In the genomic region with DNA sequence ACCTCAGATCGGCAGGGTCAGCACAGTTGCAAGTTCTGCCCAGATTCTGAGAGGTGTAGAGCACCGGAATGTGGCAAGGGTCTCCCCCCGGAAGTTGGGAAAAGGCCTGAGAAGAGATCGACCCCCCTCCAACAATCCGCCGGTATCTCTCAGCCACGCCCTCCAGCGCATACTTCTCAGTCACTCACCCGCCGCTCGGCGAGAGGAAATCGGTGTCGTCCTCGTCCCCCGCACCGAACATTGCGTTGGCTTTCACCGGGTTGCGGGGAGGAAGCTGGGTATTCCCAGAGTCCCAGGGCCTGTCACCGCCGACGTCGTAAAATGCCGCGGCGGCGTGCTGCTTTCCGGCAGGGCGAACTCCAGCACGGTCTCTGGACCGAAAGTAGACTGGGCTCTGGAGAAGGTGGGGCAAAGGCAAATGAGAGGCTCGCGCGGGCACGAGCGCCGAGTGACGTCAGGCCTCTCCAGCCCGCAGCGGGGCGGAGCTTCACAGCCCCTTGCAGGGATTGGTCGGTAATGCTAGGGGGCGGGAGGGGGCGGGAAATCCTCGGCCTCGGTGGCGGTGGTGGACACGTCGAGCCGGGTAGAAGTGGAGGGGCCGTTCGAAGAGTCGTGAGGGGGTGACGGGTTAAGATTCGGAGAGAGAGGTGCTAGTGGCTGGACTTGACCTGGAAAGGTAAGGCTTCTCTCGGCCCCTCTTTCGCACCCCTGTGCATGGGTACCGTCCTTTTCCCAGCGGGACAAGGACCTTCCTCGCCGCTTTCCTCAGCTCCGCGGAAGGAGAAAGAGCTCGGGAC, we compare ENCODE assay signal across 8 cellular contexts. TPM values are rescaled to one million over a fixed set of nuclear protein-coding genes. Genes with fewer than 3 reads are reported as not detected.
DNase-seq lines count a peak whose midpoint lies in the region; ATAC-seq, FAIRE-seq and TF ChIP-seq lines count a peak whose summit lies in the region.

FKBP15 (minus strand) TSS at position 275 of the 797 bp plus-strand sequence; CDS start at position 241, 34 bp downstream.
SLC31A1 (plus strand) TSS at position 542 of the 797 bp plus-strand sequence. CDS start 34,605 bp downstream, outside the sequence.

- POLR2A ChIA-PET in A673 (lab: Charles Lee; ENCODE audit: low non-redundant PET): no interaction called here

- BruUV-seq in A673 (replicated peaks; lab: Mats Ljungman, UMichigan) (no TSS peak), mammary epithelial cell (replicated peaks; lab: Mats Ljungman, UMichigan) (no TSS peak)

- peak within 1 kb of the TSS; percentile 91 for H3K4me2 ChIP-seq in mammary epithelial cell (ENCODE audit: insufficient read depth, low read depth, low read length)

- peak within 1 kb of the TSS; percentile 75 for H3K4me3 ChIP-seq in A673 (ENCODE audit: low read depth, low read length, poor library complexity, severe bottlenecking)
- peak within 1 kb of the TSS; percentile 77 for H3K4me3 ChIP-seq in WERI-Rb-1 (ENCODE audit: low read depth, low read length)
- peak within 1 kb of the TSS; percentile 64 to 94 (median 67) for H3K4me3 ChIP-seq in mammary epithelial cell (replicated peaks in 1 of 3; ENCODE audit: insufficient read depth in 1 of 3, low read depth in 2 of 3, low read length in 3 of 3)
- peak within 1 kb of the TSS; percentile 86 for H3K4me3 ChIP-seq in iPS-20b (ENCODE audit: low read length)
- peak within 1 kb of the TSS; percentile 60 to 94 for H3K4me3 ChIP-seq in small intestine (ENCODE audit: low read depth in 1 of 2, low read length in 2 of 2)

- ATAC-seq in GM18868 (IDR thresholded peaks at IDR 0.05; ENCODE audit: unreplicated experiment): peak; percentile 85
- ATAC-seq in HG03108 (IDR thresholded peaks at IDR 0.05; ENCODE audit: unreplicated experiment): peak; percentile 86

- dilution Hi-C loops in mammary epithelial cell (cut with HindIII; ENCODE audit: low sequenced_read_pairs): loop anchor here (5.0 kb wide), 1 partner anchor 51 kb away; no protein-coding TSS in a partner anchor

- TF ChIP-seq CTCF in A673 (conservative IDR thresholded peaks at IDR 0.05; ENCODE audit: low read depth, low read length) (no peak), WERI-Rb-1 (IDR thresholded peaks at IDR 0.05; ENCODE audit: low read depth, low read length) (no peak), mammary epithelial cell (conservative IDR thresholded peaks at IDR 0.05 in 1 of 2, IDR thresholded peaks at IDR 0.05 in 1 of 2; ENCODE audit: extremely low read depth in 1 of 2, insufficient read depth in 1 of 2, low read depth in 1 of 2, low read length in 2 of 2) (no peak)

- intact Hi-C loops in A673 (cut with micrococcal nuclease; ENCODE audit: unreplicated experiment): no loop called here
- intact Hi-C loops in mammary epithelial cell (cut with micrococcal nuclease): loop anchor here (1.0 to 2.0 kb wide), 3 partner anchors 54 to 190 kb away; partner anchors contain the start of genes C9orf43, CDC26, POLE3 and PRPF4

- peaks cover 18% of the 10 kb centered on the region for H3K4me1 ChIP-seq in A673 (ENCODE audit: insufficient read depth, low read length, poor library complexity, severe bottlenecking)
- H3K4me1 ChIP-seq in mammary epithelial cell (ENCODE audit: insufficient read depth, low read length): peaks cover 22% of the 10 kb centered on the region
- peaks cover 14% of the 10 kb centered on the region for H3K4me1 ChIP-seq in iPS-20b (ENCODE audit: insufficient read depth, low read length)
- H3K4me1 ChIP-seq in small intestine (ENCODE audit: control insufficient read depth in 2 of 2, insufficient read depth in 1 of 2, low read depth in 1 of 2, low read length in 1 of 2): peaks cover 11 to 14% of the 10 kb centered on the region in 2 donors

- H3K9ac ChIP-seq in mammary epithelial cell (ENCODE audit: insufficient read depth, low read length): peak within 1 kb of the TSS; percentile 97
- H3K9ac ChIP-seq in iPS-20b (ENCODE audit: low read depth, low read length): peak within 1 kb of the TSS; percentile 87

- H3K79me2 ChIP-seq in mammary epithelial cell (ENCODE audit: insufficient read depth, low read length): peaks cover 82% of the 10 kb centered on the region

- no peaks in the 10 kb centered on the region for H4K20me1 ChIP-seq in mammary epithelial cell (ENCODE audit: insufficient read depth, low read length)

- FAIRE-seq in small intestine (lab: Jason Lieb, UNC): no peak

- CTCF ChIA-PET in A673 (lab: Charles Lee) (interaction anchor here (0.6 to 0.7 kb wide), 2 partner anchors 53 to 70 kb away, joined by 3 read pairs; partner anchors contain the start of gene SLC31A2), mammary epithelial cell (lab: Charles Lee; ENCODE audit: low non-redundant PET) (interaction anchor here (0.5 to 0.6 kb wide), 4 partner anchors 30 to 370 kb away, joined by 3 to 6 read pairs (median 4); no protein-coding TSS in a partner anchor)

- WGBS in mammary epithelial cell (ENCODE audit: low coverage, missing lambda C conversion rate): under 1% methylated on average over 24 of the region's 65 CpGs
- WGBS in small intestine, 3 donors: 0% methylated on average over 61 to 65 of the region's 65 CpGs

- H3K27me3 ChIP-seq in A673 (replicated peaks; ENCODE audit: insufficient read depth, low read depth, low read length, poor library complexity) (no peaks in the 10 kb centered on the region), WERI-Rb-1 (ENCODE audit: insufficient read depth, low read depth, severe bottlenecking) (no peaks in the 10 kb centered on the region), mammary epithelial cell (ENCODE audit: insufficient read depth, low read length) (no peaks in the 10 kb centered on the region), iPS-20b (ENCODE audit: insufficient read depth, low read length) (no peaks in the 10 kb centered on the region), small intestine (ENCODE audit: control insufficient read depth in 2 of 2, insufficient read depth in 2 of 2, low read length in 2 of 2) (no peaks in the 10 kb centered on the region)

- peak within 1 kb of the TSS; percentile 94 for H2AFZ ChIP-seq in mammary epithelial cell (ENCODE audit: low read depth, low read length)

- H3K9me3 ChIP-seq in A673 (ENCODE audit: low read depth, low read length, poor library complexity, severe bottlenecking) (no peaks in the 10 kb centered on the region), WERI-Rb-1 (ENCODE audit: severe bottlenecking) (no peaks in the 10 kb centered on the region), mammary epithelial cell (replicated peaks; ENCODE audit: insufficient read depth, low read length) (no peaks in the 10 kb centered on the region), iPS-20b (ENCODE audit: insufficient read depth, low read depth, low read length) (no peaks in the 10 kb centered on the region), small intestine (ENCODE audit: control insufficient read depth, low read depth) (no peaks in the 10 kb centered on the region)

- in situ Hi-C loops in mammary epithelial cell (cut with MboI; ENCODE audit: low sequenced_read_pairs in 2 of 2): loop anchor here in 1 of 2 donors (10.0 kb wide), 1 partner anchor 56 kb away; no protein-coding TSS in a partner anchor

- peak; percentile 99 for DNase-seq in A673 (ENCODE audit: low spot score)
- DNase-seq in NCI-H2196 (lab: John Stamatoyannopoulos, UW; ENCODE audit: unreplicated experiment): peak; percentile 96
- peak; percentile 99 for DNase-seq in WERI-Rb-1
- peak; percentile 99 for DNase-seq in mammary epithelial cell
- DNase-seq in small intestine: peak; percentile 98

- H3K36me3 ChIP-seq in A673 (ENCODE audit: insufficient read depth, low read length, poor library complexity, severe bottlenecking): peaks cover 4% of the 10 kb centered on the region
- peaks cover 9% of the 10 kb centered on the region for H3K36me3 ChIP-seq in WERI-Rb-1
- peaks cover 2% of the 10 kb centered on the region for H3K36me3 ChIP-seq in mammary epithelial cell (ENCODE audit: insufficient read depth, low read length)
- H3K36me3 ChIP-seq in iPS-20b (ENCODE audit: insufficient read depth, low read depth, low read length): peaks cover 5% of the 10 kb centered on the region; the same call in 1 of the 2 replicates
- H3K36me3 ChIP-seq in small intestine (ENCODE audit: control insufficient read depth in 2 of 2, insufficient read depth in 2 of 2, low read length in 2 of 2): no peaks in the 10 kb centered on the region

- H3K27ac ChIP-seq in A673 (ENCODE audit: low read depth, low read length, poor library complexity, severe bottlenecking) (peak within 1 kb of the TSS; percentile 75), WERI-Rb-1 (peak within 1 kb of the TSS; percentile 70), mammary epithelial cell (ENCODE audit: insufficient read depth, low read depth, low read length) (peak within 1 kb of the TSS; percentile 88), iPS-20b (ENCODE audit: low read length) (peak within 1 kb of the TSS; percentile 28), small intestine (ENCODE audit: low read depth in 1 of 2, low read length in 1 of 2) (peak within 1 kb of the TSS; percentile 92 to 95)

RNA-seq across cellular contexts. Expression of gene FKBP15, which starts in this region (rescaled TPM):
- total RNA-seq in A673 (2021) (22.0 and 23.5 TPM in 2 replicates), mammary epithelial cell (10 to 100 TPM; 20.7 to 29.5 TPM)
- polyA plus RNA-seq in mammary epithelial cell (21.0 TPM), small intestine (10 to 100 TPM in 1 of 3 donors, 1 to 10 TPM in 2; 6.5 to 11.9 (median 7.2) TPM)
- polyA minus RNA-seq in mammary epithelial cell: 32.7 TPM

RNA-seq across cellular contexts. Expression of gene SLC31A1, which starts in this region (rescaled TPM):
- total RNA-seq in A673 (2021) (31.9 and 32.7 TPM in 2 replicates), mammary epithelial cell (10 to 100 TPM; 31.5 to 43.2 TPM)
- polyA plus RNA-seq in mammary epithelial cell (19.9 TPM), small intestine (10 to 100 TPM; 27.5 to 40.6 (median 30.8) TPM)
- polyA minus RNA-seq in mammary epithelial cell: 19.0 TPM

Comparison
In these comparisons a context has a peak if more than half of its experiments do, and no peak if none do; other contexts are left out.
1. Peak in every context shown above with its lines: DNase-seq, ATAC-seq, H3K4me3 ChIP-seq and H3K27ac ChIP-seq.
2. H3K27ac ChIP-seq: peak in every context shown above with its lines; median percentile 94 in small intestine; 88 in mammary epithelial cell; 75 in A673; 70 in WERI-Rb-1; 28 in iPS-20b.